In genomic region chr14:99412122-99413061, GRCh38 we compare ENCODE assay signal across 14 cellular contexts.
DNase-seq lines count a peak whose midpoint lies in the region; ATAC-seq lines count a peak whose summit lies in the region.
"Had no signal": no experiment of that assay in that cellular context is flagged by ENCODE, and none has a peak within 500 bp of the region (broad histone marks: within the 10 kb centered on the region; RNA-seq: fewer than 3 reads in every experiment).

No MANE protein-coding gene starts in this region.

- peak overlapping the region; percentile 57 for H3K4me3 Mint-ChIP-seq in activated T-helper 17 cell treated with anti-CD3 and anti-CD28 coated beads, Interleukin-2, amount 50 U/mL, for 72 hours

- ATAC-seq in activated T-helper 17 cell treated with anti-CD3 and anti-CD28 coated beads, Interleukin-2, amount 50 U/mL, for 72 hours (replicated peaks): peak; percentile 84
- ATAC-seq in GM19324 (IDR thresholded peaks at IDR 0.05; ENCODE audit: low FRiP score, unreplicated experiment): no peak

- no peaks in the 10 kb centered on the region for H3K9me3 Mint-ChIP-seq in activated T-helper 17 cell treated with anti-CD3 and anti-CD28 coated beads, Interleukin-2, amount 50 U/mL, for 72 hours

- H3K36me3 Mint-ChIP-seq in activated T-helper 17 cell treated with anti-CD3 and anti-CD28 coated beads, Interleukin-2, amount 50 U/mL, for 72 hours (ENCODE audit: low read depth): peaks cover 59% of the 10 kb centered on the region

- H3K4me1 ChIP-seq in iPS-20b (ENCODE audit: insufficient read depth, low read length): peaks cover 68% of the 10 kb centered on the region
- H3K4me1 ChIP-seq: vagina had no signal

- H3K4me3 ChIP-seq in iPS-20b (ENCODE audit: low read length): peak overlapping the region; percentile 28; the same call in 1 of the 2 replicates
- H3K4me3 ChIP-seq: esophagus muscularis mucosa, GM23248, vagina had no signal

- peak overlapping the region; percentile 60 for H3K27ac Mint-ChIP-seq in activated T-helper 17 cell treated with anti-CD3 and anti-CD28 coated beads, Interleukin-2, amount 50 U/mL, for 72 hours

- peak overlapping the region; percentile 58 for H3K27ac ChIP-seq in iPS-20b (ENCODE audit: low read length)
- H3K27ac ChIP-seq: esophagus muscularis mucosa, GM23248, vagina had no signal

- no peaks in the 10 kb centered on the region for H3K27me3 Mint-ChIP-seq in activated T-helper 17 cell treated with anti-CD3 and anti-CD28 coated beads, Interleukin-2, amount 50 U/mL, for 72 hours

- H3K9me3 ChIP-seq in iPS-20b (ENCODE audit: insufficient read depth, low read depth, low read length): no peaks in the 10 kb centered on the region
- H3K9me3 ChIP-seq: esophagus muscularis mucosa, vagina had no signal

- H3K9ac ChIP-seq in iPS-20b (ENCODE audit: low read depth, low read length): peak overlapping the region; percentile 49; the same call in 1 of the 2 replicates
- H3K9ac ChIP-seq: GM23248 had no signal

- peaks cover 24% of the 10 kb centered on the region for H3K4me1 Mint-ChIP-seq in activated T-helper 17 cell treated with anti-CD3 and anti-CD28 coated beads, Interleukin-2, amount 50 U/mL, for 72 hours

- DNase-seq in activated T-cell treated with anti-CD3 and anti-CD28 coated beads for 48 hours (ENCODE audit: low read depth) (peak; percentile 15), activated T-cell treated with anti-CD3 and anti-CD28 coated beads for 4 hours (no peak), NOMO-1 treated with DMSO at 0.1 percent for 48 hours (lab: John Stamatoyannopoulos, UW; ENCODE audit: unreplicated experiment) (no peak), SKM-1 (lab: John Stamatoyannopoulos, UW; ENCODE audit: unreplicated experiment) (no peak)
- peak; percentile 54 for DNase-seq in stimulated activated CD8-positive, alpha-beta memory T cell treated with anti-CD3 and anti-CD28 coated beads, Interleukin-4, amount 100 ng/mL, for 48 hours
- DNase-seq: DND-41, GM23248, left cardiac atrium, NCI-H345 had no signal

- no peaks in the 10 kb centered on the region for H3K36me3 ChIP-seq in iPS-20b (ENCODE audit: insufficient read depth, low read depth, low read length)

- no peaks in the 10 kb centered on the region for H3K27me3 ChIP-seq in iPS-20b (ENCODE audit: insufficient read depth, low read length)
- H3K27me3 ChIP-seq: esophagus muscularis mucosa, vagina had no signal

Comparison
In these comparisons a context has a peak if more than half of its experiments do, and no peak if none do; other contexts are left out.
1. DNase-seq: peak in activated T-cell treated with anti-CD3 and anti-CD28 coated beads for 48 hours (single experiment) and stimulated activated CD8-positive, alpha-beta memory T cell treated with anti-CD3 and anti-CD28 coated beads, Interleukin-4, amount 100 ng/mL, for 48 hours (single experiment); none in activated T-cell treated with anti-CD3 and anti-CD28 coated beads for 4 hours (single experiment), NOMO-1 treated with DMSO at 0.1 percent for 48 hours (single experiment) and SKM-1 (single experiment).